13 cellular contexts compared by ENCODE assay signal in the genomic region with DNA sequence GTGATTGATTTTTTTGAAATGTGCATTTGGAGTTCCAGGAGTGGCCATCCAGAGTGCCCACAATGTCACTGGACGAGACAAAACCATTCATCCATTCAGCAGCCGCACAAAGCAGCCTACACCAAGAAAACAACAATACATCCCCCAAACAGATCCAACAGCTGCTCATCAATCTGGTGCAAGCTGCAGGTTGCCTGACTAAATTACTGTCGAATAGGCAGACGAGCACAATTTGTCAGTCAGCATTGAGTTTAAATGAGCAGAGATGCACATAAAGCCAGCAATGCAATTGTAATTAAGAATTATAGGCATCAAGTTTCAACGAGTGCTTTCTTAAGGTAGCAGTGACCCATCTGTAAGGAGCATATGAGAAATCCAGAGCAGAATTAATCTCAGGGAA. TPM values are rescaled to one million over a fixed set of nuclear protein-coding genes. Genes with fewer than 3 reads are reported as not detected.
"Had no signal": no experiment of that assay in that cellular context is flagged by ENCODE, and none has a peak within 500 bp of the region (broad histone marks: within the 10 kb centered on the region; RNA-seq: fewer than 3 reads in every experiment).

No MANE protein-coding gene starts in this region.

- H3K27me3 Mint-ChIP-seq: progenitor cell of endocrine pancreas had no signal

- H3K27ac Mint-ChIP-seq: activated CD8-positive, alpha-beta T cell treated with anti-CD3 and anti-CD28 coated beads for 36 hours; natural killer cell; progenitor cell of endocrine pancreas; stimulated activated naive B cell treated with anti-CD40 and anti-IgM and Interleukin-4, amounts not matched to agents 10 μg/mL and 1 μg/mL and 100 μg/mL, for 72 hours had no signal

- H3K4me3 Mint-ChIP-seq: activated CD8-positive, alpha-beta T cell treated with anti-CD3 and anti-CD28 coated beads for 36 hours; activated T-cell treated with anti-CD3 and anti-CD28 coated beads, Interleukin-2, amount 50 U/mL, for 4 hours; natural killer cell; stimulated activated naive B cell treated with anti-CD40 and anti-IgM and Interleukin-4, amounts not matched to agents 10 μg/mL and 1 μg/mL and 100 μg/mL, for 72 hours had no signal

- H3K36me3 Mint-ChIP-seq: natural killer cell; stimulated activated naive B cell treated with anti-CD40 and anti-IgM and Interleukin-4, amounts not matched to agents 10 μg/mL and 1 μg/mL and 100 μg/mL, for 72 hours had no signal

- H3K27ac ChIP-seq: foreskin keratinocyte, right atrium auricular region, tibial artery had no signal

- H3K4me1 Mint-ChIP-seq: natural killer cell had no signal

- H3K9me3 Mint-ChIP-seq: activated CD8-positive, alpha-beta T cell treated with anti-CD3 and anti-CD28 coated beads for 36 hours; activated T-cell treated with anti-CD3 and anti-CD28 coated beads, Interleukin-2, amount 50 U/mL, for 4 hours; natural killer cell had no signal

- ATAC-seq: activated CD8-positive, alpha-beta T cell treated with anti-CD3 and anti-CD28 coated beads for 36 hours; activated T-cell treated with anti-CD3 and anti-CD28 coated beads, Interleukin-2, amount 50 U/mL, for 4 hours; foreskin keratinocyte; natural killer cell; stimulated activated naive B cell treated with anti-CD40 and anti-IgM and Interleukin-4, amounts not matched to agents 10 μg/mL and 1 μg/mL and 100 μg/mL, for 72 hours had no signal

- H3K4me3 ChIP-seq: right atrium auricular region, tibial artery had no signal

- DNase-seq: activated CD4-positive, alpha-beta T cell treated with anti-CD3 and anti-CD28 coated beads for 48 hours; activated CD8-positive, alpha-beta T cell treated with anti-CD3 and anti-CD28 coated beads for 36 hours; activated effector memory CD4-positive, alpha-beta T cell treated with Interleukin-2 at 50 U/mL for 16 hours; activated naive CD4-positive, alpha-beta T cell treated with anti-CD3 and anti-CD28 coated beads, Interleukin-2, amount 50 U/mL, for 16 hours; activated T-cell treated with anti-CD3 and anti-CD28 coated beads, Interleukin-2, amount 50 U/mL, for 4 hours; foreskin keratinocyte; natural killer cell; stimulated activated CD4-positive, alpha-beta T cell treated with anti-CD3 and anti-CD28 coated beads, Interleukin-2, amount 100 ng/mL, for 48 hours; stimulated activated naive B cell treated with anti-CD40 and anti-IgM and Interleukin-4, amounts not matched to agents 10 μg/mL and 1 μg/mL and 100 μg/mL, for 72 hours; tibial artery had no signal

RNA-seq across cellular contexts. Expression of gene HRH4, which starts 42.7 kb away (rescaled TPM):
- total RNA-seq: activated CD8-positive, alpha-beta T cell treated with anti-CD3 and anti-CD28 coated beads for 36 hours; progenitor cell of endocrine pancreas; right atrium auricular region; skeletal muscle tissue had no signal
